In the genomic region with DNA sequence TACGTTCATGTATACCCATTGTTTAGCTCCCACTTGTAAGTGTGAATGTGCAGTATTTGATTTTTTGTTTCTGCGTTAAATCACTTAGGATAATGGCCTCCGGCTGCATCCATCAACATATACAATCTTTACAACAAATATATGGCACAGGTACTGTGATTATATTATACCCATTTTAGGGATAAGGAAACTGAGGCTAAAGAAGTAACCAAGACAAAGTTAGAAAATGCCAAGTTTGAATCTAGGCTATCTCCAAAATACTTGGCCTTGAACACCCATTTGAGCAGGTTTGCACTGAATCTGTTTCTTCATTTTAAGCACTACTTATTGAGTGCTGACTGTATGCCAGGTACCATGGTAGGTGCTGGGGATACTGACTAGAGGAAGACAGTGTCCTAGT, we compare ENCODE assay signal across 1 cellular context.
TF ChIP-seq lines count a peak whose summit lies in the region.

No MANE protein-coding gene starts in this region.

TF ChIP-seq in WTC11, 78 proteins besides CTCF, POLR2A, EP300 and RAD21 (continued from another document):
- TF ChIP-seq, protein P1, sequence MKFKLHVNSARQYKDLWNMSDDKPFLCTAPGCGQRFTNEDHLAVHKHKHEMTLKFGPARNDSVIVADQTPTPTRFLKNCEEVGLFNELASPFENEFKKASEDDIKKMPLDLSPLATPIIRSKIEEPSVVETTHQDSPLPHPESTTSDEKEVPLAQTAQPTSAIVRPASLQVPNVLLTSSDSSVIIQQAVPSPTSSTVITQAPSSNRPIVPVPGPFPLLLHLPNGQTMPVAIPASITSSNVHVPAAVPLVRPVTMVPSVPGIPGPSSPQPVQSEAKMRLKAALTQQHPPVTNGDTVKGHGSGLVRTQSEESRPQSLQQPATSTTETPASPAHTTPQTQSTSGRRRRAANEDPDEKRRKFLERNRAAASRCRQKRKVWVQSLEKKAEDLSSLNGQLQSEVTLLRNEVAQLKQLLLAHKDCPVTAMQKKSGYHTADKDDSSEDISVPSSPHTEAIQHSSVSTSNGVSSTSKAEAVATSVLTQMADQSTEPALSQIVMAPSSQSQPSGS (CRISPR knock-in tag; IDR thresholded peaks at IDR 0.05; ENCODE audit: borderline replicate concordance, low read depth) = no peak
- TF ChIP-seq JAZF1 (CRISPR knock-in tag; IDR thresholded peaks at IDR 0.05) (no peak), RELA (CRISPR knock-in tag; IDR thresholded peaks at IDR 0.05; ENCODE audit: borderline replicate concordance) (no peak), ZNF317 (CRISPR knock-in tag; IDR thresholded peaks at IDR 0.05; ENCODE audit: borderline replicate concordance, low read depth) (no peak), TP53 (CRISPR knock-in tag; IDR thresholded peaks at IDR 0.05) (no peak), JUN (CRISPR knock-in tag; IDR thresholded peaks at IDR 0.05) (no peak), SOX15 (CRISPR knock-in tag; IDR thresholded peaks at IDR 0.05) (no peak), TEAD1 (CRISPR knock-in tag; IDR thresholded peaks at IDR 0.05) (no peak)
- TF ChIP-seq, protein P2, sequence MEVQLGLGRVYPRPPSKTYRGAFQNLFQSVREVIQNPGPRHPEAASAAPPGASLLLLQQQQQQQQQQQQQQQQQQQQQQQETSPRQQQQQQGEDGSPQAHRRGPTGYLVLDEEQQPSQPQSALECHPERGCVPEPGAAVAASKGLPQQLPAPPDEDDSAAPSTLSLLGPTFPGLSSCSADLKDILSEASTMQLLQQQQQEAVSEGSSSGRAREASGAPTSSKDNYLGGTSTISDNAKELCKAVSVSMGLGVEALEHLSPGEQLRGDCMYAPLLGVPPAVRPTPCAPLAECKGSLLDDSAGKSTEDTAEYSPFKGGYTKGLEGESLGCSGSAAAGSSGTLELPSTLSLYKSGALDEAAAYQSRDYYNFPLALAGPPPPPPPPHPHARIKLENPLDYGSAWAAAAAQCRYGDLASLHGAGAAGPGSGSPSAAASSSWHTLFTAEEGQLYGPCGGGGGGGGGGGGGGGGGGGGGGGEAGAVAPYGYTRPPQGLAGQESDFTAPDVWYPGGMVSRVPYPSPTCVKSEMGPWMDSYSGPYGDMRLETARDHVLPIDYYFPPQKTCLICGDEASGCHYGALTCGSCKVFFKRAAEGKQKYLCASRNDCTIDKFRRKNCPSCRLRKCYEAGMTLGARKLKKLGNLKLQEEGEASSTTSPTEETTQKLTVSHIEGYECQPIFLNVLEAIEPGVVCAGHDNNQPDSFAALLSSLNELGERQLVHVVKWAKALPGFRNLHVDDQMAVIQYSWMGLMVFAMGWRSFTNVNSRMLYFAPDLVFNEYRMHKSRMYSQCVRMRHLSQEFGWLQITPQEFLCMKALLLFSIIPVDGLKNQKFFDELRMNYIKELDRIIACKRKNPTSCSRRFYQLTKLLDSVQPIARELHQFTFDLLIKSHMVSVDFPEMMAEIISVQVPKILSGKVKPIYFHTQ (CRISPR knock-in tag; IDR thresholded peaks at IDR 0.05) = no peak
- TF ChIP-seq, protein P3, sequence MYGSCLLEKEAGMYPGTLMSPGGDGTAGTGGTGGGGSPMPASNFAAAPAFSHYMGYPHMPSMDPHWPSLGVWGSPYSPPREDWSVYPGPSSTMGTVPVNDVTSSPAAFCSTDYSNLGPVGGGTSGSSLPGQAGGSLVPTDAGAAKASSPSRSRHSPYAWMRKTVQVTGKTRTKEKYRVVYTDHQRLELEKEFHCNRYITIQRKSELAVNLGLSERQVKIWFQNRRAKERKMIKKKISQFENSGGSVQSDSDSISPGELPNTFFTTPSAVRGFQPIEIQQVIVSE (CRISPR knock-in tag; IDR thresholded peaks at IDR 0.05; ENCODE audit: borderline replicate concordance) = no peak
TF ChIP-seq in WTC11: peak in this region for 0.
